Comparison of ENCODE assay signal across 12 cellular contexts in genomic region chr11:110200836-110201235, GRCh38.
"Had no signal": no experiment of that assay in that cellular context is flagged by ENCODE, and none has a peak within 500 bp of the region (broad histone marks: within the 10 kb centered on the region; RNA-seq: fewer than 3 reads in every experiment).

No MANE protein-coding gene starts in this region.

- H3K4me3 Mint-ChIP-seq: activated CD4-positive, alpha-beta T cell treated with anti-CD3 and anti-CD28 coated beads for 36 hours; activated naive CD4-positive, alpha-beta T cell treated with anti-CD3 and anti-CD28 coated beads, Interleukin-2, amount 50 U/mL, for 24 hours; activated T-cell treated with anti-CD3 and anti-CD28 coated beads, Interleukin-2, amount 50 U/mL, for 24 hours; naive thymus-derived CD4-positive, alpha-beta T cell had no signal

- H3K27me3 Mint-ChIP-seq: activated CD4-positive, alpha-beta T cell treated with anti-CD3 and anti-CD28 coated beads for 36 hours; activated naive CD4-positive, alpha-beta T cell treated with anti-CD3 and anti-CD28 coated beads, Interleukin-2, amount 50 U/mL, for 24 hours; activated T-cell treated with anti-CD3 and anti-CD28 coated beads, Interleukin-2, amount 50 U/mL, for 24 hours; brain had no signal

- H3K9me3 Mint-ChIP-seq: activated naive CD4-positive, alpha-beta T cell treated with anti-CD3 and anti-CD28 coated beads, Interleukin-2, amount 50 U/mL, for 24 hours; activated T-cell treated with anti-CD3 and anti-CD28 coated beads, Interleukin-2, amount 50 U/mL, for 24 hours; brain; naive thymus-derived CD4-positive, alpha-beta T cell had no signal

- H3K4me1 Mint-ChIP-seq: activated CD4-positive, alpha-beta T cell treated with anti-CD3 and anti-CD28 coated beads for 36 hours; activated naive CD4-positive, alpha-beta T cell treated with anti-CD3 and anti-CD28 coated beads, Interleukin-2, amount 50 U/mL, for 24 hours had no signal

- H3K4me1 ChIP-seq: gastrocnemius medialis, parathyroid adenoma had no signal

- FAIRE-seq: urothelium cell line had no signal

- H3K9me3 ChIP-seq: adrenal gland, gastrocnemius medialis, tibial nerve had no signal

- H3K9ac ChIP-seq: parathyroid adenoma had no signal

- H3K4me3 ChIP-seq: adrenal gland, coronary artery, gastrocnemius medialis, tibial nerve had no signal

- H3K27me3 ChIP-seq: adrenal gland, dorsolateral prefrontal cortex, gastrocnemius medialis, tibial nerve had no signal

- H3K36me3 ChIP-seq: adrenal gland, gastrocnemius medialis, tibial nerve had no signal

- H3K36me3 Mint-ChIP-seq: activated naive CD4-positive, alpha-beta T cell treated with anti-CD3 and anti-CD28 coated beads, Interleukin-2, amount 50 U/mL, for 24 hours; brain; naive thymus-derived CD4-positive, alpha-beta T cell had no signal

- H2AFZ ChIP-seq: parathyroid adenoma had no signal

- H3K79me2 ChIP-seq: parathyroid adenoma had no signal

- H3K27ac Mint-ChIP-seq: activated CD4-positive, alpha-beta T cell treated with anti-CD3 and anti-CD28 coated beads for 36 hours; activated naive CD4-positive, alpha-beta T cell treated with anti-CD3 and anti-CD28 coated beads, Interleukin-2, amount 50 U/mL, for 24 hours; activated T-cell treated with anti-CD3 and anti-CD28 coated beads, Interleukin-2, amount 50 U/mL, for 24 hours had no signal

- H3K27ac ChIP-seq: coronary artery, gastrocnemius medialis, parathyroid adenoma, tibial nerve had no signal
